In genomic region chr17:1110844-1111598, GRCh38 we compare ENCODE assay signal across 9 cellular contexts.
DNase-seq lines count a peak whose midpoint lies in the region; ATAC-seq and TF ChIP-seq lines count a peak whose summit lies in the region.
"Had no signal": no experiment of that assay in that cellular context is flagged by ENCODE, and none has a peak within 500 bp of the region (broad histone marks: within the 10 kb centered on the region; RNA-seq: fewer than 3 reads in every experiment).

No MANE protein-coding gene starts in this region.

- DNase-seq in BE2C (peak; percentile 60), HFF-Myc (ENCODE audit: extremely low read depth, low read depth) (peak; percentile 73), T1000 (lab: John Stamatoyannopoulos, UW) (peak; percentile 94), fibroblast of mammary gland (ENCODE audit: low read depth) (peak; percentile 85), neuronal stem cell (ENCODE audit: low spot score) (no peak), left lobe of liver (ENCODE audit: low spot score) (no peak), ecto neural progenitor cell (ENCODE audit: low spot score) (no peak)
- DNase-seq in stimulated activated naive CD4-positive, alpha-beta T cell (lab: John Stamatoyannopoulos, UW): no peak

- WGBS in neuronal stem cell (ENCODE audit: extremely low coverage in 2 of 2, insufficient read length in 2 of 2, insufficient replicate concordance in 1 of 2), 2 donors: no CpG with 5 or more reads among the region's 19 CpGs

- peak overlapping the region; percentile 8 for H2AFZ ChIP-seq in neuronal stem cell (ENCODE audit: low read length)

- no peak for ATAC-seq in left lobe of liver

- H2BK5ac ChIP-seq in neuronal stem cell (ENCODE audit: low read length): peak overlapping the region; percentile 32

- no peak overlapping the region for H3K4me3 ChIP-seq in BE2C (ENCODE audit: low read depth, low read length)
- no peak overlapping the region for H3K4me3 ChIP-seq in HFF-Myc (replicated peaks; ENCODE audit: low read depth, low read length)
- H3K4me3 ChIP-seq in fibroblast of mammary gland (ENCODE audit: control insufficient read depth, low read depth, low read length): no peak overlapping the region
- no peak overlapping the region for H3K4me3 ChIP-seq in neuronal stem cell (ENCODE audit: low read length in 2 of 2)

- H3K9me3 ChIP-seq in BE2C (no peaks in the 10 kb centered on the region), neuronal stem cell (replicated peaks in 1 of 2; ENCODE audit: control insufficient read depth in 2 of 2, insufficient read depth in 1 of 2, low read depth in 1 of 2, low read length in 2 of 2) (peaks cover 0 to 3% of the 10 kb centered on the region in 2 donors)

- H3K14ac ChIP-seq in neuronal stem cell (ENCODE audit: low read length): no peak overlapping the region

- H3K4ac ChIP-seq in neuronal stem cell (ENCODE audit: low read length): no peak overlapping the region

- H2AK5ac ChIP-seq in neuronal stem cell (ENCODE audit: low read depth, low read length): peak overlapping the region; percentile 95

- no peak overlapping the region for H4K8ac ChIP-seq in neuronal stem cell (ENCODE audit: low read depth, low read length)

- H2BK120ac ChIP-seq in neuronal stem cell (ENCODE audit: low read depth, low read length): no peak overlapping the region

- no peak overlapping the region for H3K27ac ChIP-seq in neuronal stem cell (replicated peaks; ENCODE audit: low read length)

- peak overlapping the region; percentile 49 for H2BK15ac ChIP-seq in neuronal stem cell (ENCODE audit: low read length)

- no peak overlapping the region for H2BK12ac ChIP-seq in neuronal stem cell (ENCODE audit: low read length)

- H3K36me3 ChIP-seq in BE2C: no peaks in the 10 kb centered on the region
- peaks cover 0 to 2% of the 10 kb centered on the region in 2 donors for H3K36me3 ChIP-seq in neuronal stem cell (replicated peaks in 1 of 2; ENCODE audit: control insufficient read depth in 2 of 2, insufficient read depth in 2 of 2, low read length in 2 of 2)

- H3K79me1 ChIP-seq in neuronal stem cell (ENCODE audit: low read depth, low read length): peaks cover 6% of the 10 kb centered on the region

- no peak overlapping the region for H4K91ac ChIP-seq in neuronal stem cell (ENCODE audit: low read depth, low read length, poor library complexity)

- H3K27me3 ChIP-seq in BE2C (no peaks in the 10 kb centered on the region), neuronal stem cell (ENCODE audit: control insufficient read depth in 3 of 3, insufficient read depth in 3 of 3, low read depth in 1 of 3, low read length in 3 of 3) (no peaks in the 10 kb centered on the region)

- H3K4me1 ChIP-seq in BE2C (peaks cover 10% of the 10 kb centered on the region; the same call in 1 of the 2 replicates), neuronal stem cell (ENCODE audit: control insufficient read depth in 2 of 2, insufficient read depth in 1 of 2, low read depth in 1 of 2, low read length in 2 of 2) (peaks cover 32 to 41% of the 10 kb centered on the region in 2 donors)

- TF ChIP-seq CTCF in BE2C (IDR thresholded peaks at IDR 0.05; ENCODE audit: low read depth, low read length) (no peak), HFF-Myc (IDR thresholded peaks at IDR 0.05; ENCODE audit: low read depth, low read length, missing control alignments) (no peak), fibroblast of mammary gland (conservative IDR thresholded peaks at IDR 0.05; ENCODE audit: control insufficient read depth, insufficient read depth, low read depth, low read length) (no peak)

- H3K18ac ChIP-seq in neuronal stem cell (ENCODE audit: low read length): peak overlapping the region; percentile 72

- H3K23ac ChIP-seq in neuronal stem cell (ENCODE audit: low read depth, low read length, poor library complexity): peak overlapping the region; percentile 43

- H3K4me2 ChIP-seq in neuronal stem cell (ENCODE audit: insufficient read depth, low read length, poor library complexity, severe bottlenecking): no peak overlapping the region

- no peak overlapping the region for H3K9ac ChIP-seq in neuronal stem cell (ENCODE audit: low read depth, low read length, poor library complexity)
- H3K9ac ChIP-seq: parathyroid adenoma had no signal

Comparison
In these comparisons a context has a peak if more than half of its experiments do, and no peak if none do; other contexts are left out.
1. DNase-seq: peak in BE2C (single experiment), HFF-Myc (single experiment), T1000 (single experiment) and fibroblast of mammary gland (single experiment); none in neuronal stem cell (single experiment), left lobe of liver (single experiment), stimulated activated naive CD4-positive, alpha-beta T cell (0 of 6) and ecto neural progenitor cell (single experiment).